ENCODE assay signal across 8 cellular contexts in genomic region chr3:32780735-32781210, GRCh38.
DNase-seq lines count a peak whose midpoint lies in the region; ATAC-seq and TF ChIP-seq lines count a peak whose summit lies in the region.

No MANE protein-coding gene starts in this region.

- peak overlapping the region; percentile 60 for H3K9ac ChIP-seq in OCI-LY3 (ENCODE audit: low read length)

- no peaks in the 10 kb centered on the region for H3K79me2 ChIP-seq in OCI-LY3 (ENCODE audit: low read length)

- no peaks in the 10 kb centered on the region for H3K9me3 ChIP-seq in OCI-LY3 (ENCODE audit: insufficient read depth, low read length)

- H3K36me3 ChIP-seq in OCI-LY3 (replicated peaks; ENCODE audit: low read depth, low read length), result peaks cover 7% of the 10 kb centered on the region

- DNase-seq in AG04449 (ENCODE audit: low read depth, low spot score) (no peak), cerebellar cortex (ENCODE audit: low spot score) (peak; percentile 36), kidney tubule cell (ENCODE audit: low spot score) (peak; percentile 68), NCI-H1694 (lab: John Stamatoyannopoulos, UW) (no peak)

- peaks cover 5% of the 10 kb centered on the region for H3K4me1 Mint-ChIP-seq in stimulated activated memory B cell treated with anti-CD40 and anti-IgM and Interleukin-4, amounts not matched to agents 10 μg/mL and 1 μg/mL and 100 μg/mL, for 72 hours

- no peaks in the 10 kb centered on the region for H3K27me3 ChIP-seq in OCI-LY3 (ENCODE audit: low read depth, low read length)

- peak overlapping the region; percentile 87; the same call in 1 of the 2 replicates for H2AFZ ChIP-seq in OCI-LY3 (ENCODE audit: low read depth, low read length)

- H3K4me1 ChIP-seq in OCI-LY3 (ENCODE audit: low read length), result peaks cover 3% of the 10 kb centered on the region; the same call in 1 of the 2 replicates

- H3K27ac ChIP-seq in OCI-LY3 (ENCODE audit: low read length), result no peak overlapping the region

- peak overlapping the region; percentile 86 for H3K4me3 Mint-ChIP-seq in stimulated activated memory B cell treated with anti-CD40 and anti-IgM and Interleukin-4, amounts not matched to agents 10 μg/mL and 1 μg/mL and 100 μg/mL, for 72 hours

- TF ChIP-seq CTCF in AG04449 (IDR thresholded peaks at IDR 0.05; ENCODE audit: insufficient read depth, low read length, missing control alignments), result peak; percentile 12
- TF ChIP-seq CTCF in OCI-LY3 (IDR thresholded peaks at IDR 0.05; ENCODE audit: low read depth, low read length), result no peak

- H4K20me1 ChIP-seq in OCI-LY3 (ENCODE audit: insufficient read depth, low read length), result no peaks in the 10 kb centered on the region

- peaks cover 8% of the 10 kb centered on the region for H3K27me3 Mint-ChIP-seq in stimulated activated memory B cell treated with anti-CD40 and anti-IgM and Interleukin-4, amounts not matched to agents 10 μg/mL and 1 μg/mL and 100 μg/mL, for 72 hours

- peak overlapping the region; percentile 65 for H3K4me3 ChIP-seq in AG04449 (ENCODE audit: low read depth, low read length)
- peak overlapping the region; percentile 84 for H3K4me3 ChIP-seq in OCI-LY3 (ENCODE audit: low read length)

- CTCF ChIA-PET in AG04449 (lab: Yijun Ruan, JAX), result interaction anchor here (0.6 to 4.0 kb wide), 14 partner anchors 9 to 714 kb away, joined by 3 to 38 read pairs (median 4); no protein-coding TSS in a partner anchor

- H3K36me3 Mint-ChIP-seq in stimulated activated memory B cell treated with anti-CD40 and anti-IgM and Interleukin-4, amounts not matched to agents 10 μg/mL and 1 μg/mL and 100 μg/mL, for 72 hours, result peaks cover 16% of the 10 kb centered on the region

- peak overlapping the region; percentile 48 for H3K27ac Mint-ChIP-seq in stimulated activated memory B cell treated with anti-CD40 and anti-IgM and Interleukin-4, amounts not matched to agents 10 μg/mL and 1 μg/mL and 100 μg/mL, for 72 hours

- ATAC-seq in GM18498 (IDR thresholded peaks at IDR 0.05; ENCODE audit: unreplicated experiment) (peak; percentile 28), HG02970 (IDR thresholded peaks at IDR 0.05; ENCODE audit: low FRiP score, unreplicated experiment) (peak; percentile 36)
- ATAC-seq in stimulated activated memory B cell treated with anti-CD40 and anti-IgM and Interleukin-4, amounts not matched to agents 10 μg/mL and 1 μg/mL and 100 μg/mL, for 72 hours, result peak; percentile 18

- H3K4me2 ChIP-seq in OCI-LY3 (ENCODE audit: low read length), result peak overlapping the region; percentile 68

- POLR2A ChIA-PET in AG04449 (lab: Yijun Ruan, JAX), result no interaction called here

- H3K9me3 Mint-ChIP-seq in stimulated activated memory B cell treated with anti-CD40 and anti-IgM and Interleukin-4, amounts not matched to agents 10 μg/mL and 1 μg/mL and 100 μg/mL, for 72 hours, result no peaks in the 10 kb centered on the region

Comparison
In these comparisons a context has a peak if more than half of its experiments do, and no peak if none do; other contexts are left out.
1. DNase-seq: peak in cerebellar cortex (single experiment) and kidney tubule cell (single experiment); none in AG04449 (single experiment) and NCI-H1694 (single experiment).
2. Peak in every context shown above with its lines, with median percentiles within 50 percentile points of each other: ATAC-seq.